Comparison of ENCODE assay signal across 15 cellular contexts in the genomic region with DNA sequence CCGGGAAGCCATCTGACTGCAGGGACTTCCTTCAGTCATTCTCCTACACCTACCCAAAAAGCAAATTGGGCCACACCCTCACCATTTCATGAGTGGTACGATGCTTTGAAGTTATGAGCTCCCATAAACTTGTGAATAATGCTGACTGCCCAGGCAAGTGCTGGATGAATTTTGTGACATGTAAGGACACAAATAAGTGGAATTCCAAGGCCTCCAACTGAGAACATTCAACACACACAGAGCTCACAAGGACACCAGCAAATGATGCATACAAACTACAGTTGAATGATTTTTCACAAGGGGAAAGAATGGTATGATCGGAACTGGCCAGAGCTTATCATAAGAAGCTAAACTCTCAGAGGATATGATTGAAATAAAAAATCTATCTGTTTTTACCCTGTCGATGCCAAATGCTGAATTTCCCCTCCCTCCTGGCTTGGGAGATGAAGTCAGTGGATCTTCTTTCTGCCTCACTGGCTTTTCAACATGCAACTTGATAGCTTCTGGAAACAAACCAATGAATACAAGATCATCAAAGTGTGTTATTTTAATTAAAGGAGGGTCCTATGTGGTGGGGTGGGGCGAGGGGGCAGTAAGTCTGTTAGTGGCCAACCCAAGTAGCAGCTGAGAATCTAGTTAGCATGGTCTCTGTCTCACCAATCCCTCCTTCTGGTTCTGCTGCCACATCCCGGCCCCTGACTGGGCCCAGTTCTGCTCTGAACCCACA.
"Had no signal": no experiment of that assay in that cellular context is flagged by ENCODE, and none has a peak within 500 bp of the region (broad histone marks: within the 10 kb centered on the region; RNA-seq: fewer than 3 reads in every experiment).

No MANE protein-coding gene starts in this region.

- H3K27ac ChIP-seq: ascending aorta, esophagus squamous epithelium had no signal

- H3K4me3 ChIP-seq: ascending aorta, esophagus squamous epithelium had no signal

- H3K36me3 ChIP-seq: ascending aorta, esophagus squamous epithelium had no signal

- ATAC-seq: activated CD8-positive, alpha-beta T cell treated with anti-CD3 and anti-CD28 coated beads for 36 hours; left colon; natural killer cell treated with Interleukin-12 subunit alpha and Interleukin-12 subunit beta and Interleukin-15 and Interleukin-18, amount 100 ng/mL, for 72 hours; sciatic nerve had no signal

- H3K9me3 ChIP-seq: ascending aorta, esophagus squamous epithelium had no signal

- DNase-seq: activated CD4-positive, alpha-beta T cell treated with anti-CD3 and anti-CD28 coated beads for 4 hours; activated CD8-positive, alpha-beta memory T cell treated with anti-CD3 and anti-CD28 coated beads, Interleukin-2, amount 50 U/mL, for 4 hours; activated CD8-positive, alpha-beta T cell treated with anti-CD3 and anti-CD28 coated beads for 36 hours; activated naive CD8-positive, alpha-beta T cell treated with anti-CD3 and anti-CD28 coated beads, Interleukin-2, amount 10 ng/mL, durations not matched to agents 7 days and 5 days; esophagus squamous epithelium; glutamatergic neuron; immature natural killer cell; left colon; mammary epithelial cell; stimulated activated CD4-positive, alpha-beta T cell treated with anti-CD3 and anti-CD28 coated beads, Interleukin-2, amount 100 ng/mL, for 24 hours; stimulated activated naive CD4-positive, alpha-beta T cell had no signal

- H3K4me1 ChIP-seq: ascending aorta, esophagus squamous epithelium had no signal

- FAIRE-seq: colon had no signal

- H3K27me3 ChIP-seq: ascending aorta, esophagus squamous epithelium had no signal
